ENCODE assay signal across 1 cellular context in the genomic region with DNA sequence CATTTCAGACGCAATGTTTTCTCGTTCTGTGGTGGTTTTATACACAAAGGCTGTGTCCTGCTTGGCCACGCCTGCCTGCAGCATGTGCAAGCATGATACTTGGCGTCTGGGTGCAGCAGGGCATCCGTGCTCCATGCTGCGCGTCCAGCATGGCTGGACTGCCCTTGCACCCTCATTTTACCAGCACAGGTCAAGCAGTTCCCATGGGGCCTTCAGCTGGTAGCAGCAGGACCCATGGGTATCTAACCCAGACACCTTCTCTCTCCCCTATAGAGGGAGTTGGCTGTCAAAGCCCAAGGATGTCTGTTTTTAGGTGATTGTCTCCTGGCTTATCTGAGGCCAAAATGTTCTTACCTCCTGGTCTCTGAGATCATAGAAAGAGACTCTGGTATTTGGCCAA.
TF ChIP-seq lines count a peak whose summit lies in the region.

No MANE protein-coding gene starts in this region.

TF ChIP-seq in K562, 482 proteins besides CTCF, POLR2A, EP300 and RAD21 (continued from another document and continues in another):
- TF ChIP-seq, protein P1, sequence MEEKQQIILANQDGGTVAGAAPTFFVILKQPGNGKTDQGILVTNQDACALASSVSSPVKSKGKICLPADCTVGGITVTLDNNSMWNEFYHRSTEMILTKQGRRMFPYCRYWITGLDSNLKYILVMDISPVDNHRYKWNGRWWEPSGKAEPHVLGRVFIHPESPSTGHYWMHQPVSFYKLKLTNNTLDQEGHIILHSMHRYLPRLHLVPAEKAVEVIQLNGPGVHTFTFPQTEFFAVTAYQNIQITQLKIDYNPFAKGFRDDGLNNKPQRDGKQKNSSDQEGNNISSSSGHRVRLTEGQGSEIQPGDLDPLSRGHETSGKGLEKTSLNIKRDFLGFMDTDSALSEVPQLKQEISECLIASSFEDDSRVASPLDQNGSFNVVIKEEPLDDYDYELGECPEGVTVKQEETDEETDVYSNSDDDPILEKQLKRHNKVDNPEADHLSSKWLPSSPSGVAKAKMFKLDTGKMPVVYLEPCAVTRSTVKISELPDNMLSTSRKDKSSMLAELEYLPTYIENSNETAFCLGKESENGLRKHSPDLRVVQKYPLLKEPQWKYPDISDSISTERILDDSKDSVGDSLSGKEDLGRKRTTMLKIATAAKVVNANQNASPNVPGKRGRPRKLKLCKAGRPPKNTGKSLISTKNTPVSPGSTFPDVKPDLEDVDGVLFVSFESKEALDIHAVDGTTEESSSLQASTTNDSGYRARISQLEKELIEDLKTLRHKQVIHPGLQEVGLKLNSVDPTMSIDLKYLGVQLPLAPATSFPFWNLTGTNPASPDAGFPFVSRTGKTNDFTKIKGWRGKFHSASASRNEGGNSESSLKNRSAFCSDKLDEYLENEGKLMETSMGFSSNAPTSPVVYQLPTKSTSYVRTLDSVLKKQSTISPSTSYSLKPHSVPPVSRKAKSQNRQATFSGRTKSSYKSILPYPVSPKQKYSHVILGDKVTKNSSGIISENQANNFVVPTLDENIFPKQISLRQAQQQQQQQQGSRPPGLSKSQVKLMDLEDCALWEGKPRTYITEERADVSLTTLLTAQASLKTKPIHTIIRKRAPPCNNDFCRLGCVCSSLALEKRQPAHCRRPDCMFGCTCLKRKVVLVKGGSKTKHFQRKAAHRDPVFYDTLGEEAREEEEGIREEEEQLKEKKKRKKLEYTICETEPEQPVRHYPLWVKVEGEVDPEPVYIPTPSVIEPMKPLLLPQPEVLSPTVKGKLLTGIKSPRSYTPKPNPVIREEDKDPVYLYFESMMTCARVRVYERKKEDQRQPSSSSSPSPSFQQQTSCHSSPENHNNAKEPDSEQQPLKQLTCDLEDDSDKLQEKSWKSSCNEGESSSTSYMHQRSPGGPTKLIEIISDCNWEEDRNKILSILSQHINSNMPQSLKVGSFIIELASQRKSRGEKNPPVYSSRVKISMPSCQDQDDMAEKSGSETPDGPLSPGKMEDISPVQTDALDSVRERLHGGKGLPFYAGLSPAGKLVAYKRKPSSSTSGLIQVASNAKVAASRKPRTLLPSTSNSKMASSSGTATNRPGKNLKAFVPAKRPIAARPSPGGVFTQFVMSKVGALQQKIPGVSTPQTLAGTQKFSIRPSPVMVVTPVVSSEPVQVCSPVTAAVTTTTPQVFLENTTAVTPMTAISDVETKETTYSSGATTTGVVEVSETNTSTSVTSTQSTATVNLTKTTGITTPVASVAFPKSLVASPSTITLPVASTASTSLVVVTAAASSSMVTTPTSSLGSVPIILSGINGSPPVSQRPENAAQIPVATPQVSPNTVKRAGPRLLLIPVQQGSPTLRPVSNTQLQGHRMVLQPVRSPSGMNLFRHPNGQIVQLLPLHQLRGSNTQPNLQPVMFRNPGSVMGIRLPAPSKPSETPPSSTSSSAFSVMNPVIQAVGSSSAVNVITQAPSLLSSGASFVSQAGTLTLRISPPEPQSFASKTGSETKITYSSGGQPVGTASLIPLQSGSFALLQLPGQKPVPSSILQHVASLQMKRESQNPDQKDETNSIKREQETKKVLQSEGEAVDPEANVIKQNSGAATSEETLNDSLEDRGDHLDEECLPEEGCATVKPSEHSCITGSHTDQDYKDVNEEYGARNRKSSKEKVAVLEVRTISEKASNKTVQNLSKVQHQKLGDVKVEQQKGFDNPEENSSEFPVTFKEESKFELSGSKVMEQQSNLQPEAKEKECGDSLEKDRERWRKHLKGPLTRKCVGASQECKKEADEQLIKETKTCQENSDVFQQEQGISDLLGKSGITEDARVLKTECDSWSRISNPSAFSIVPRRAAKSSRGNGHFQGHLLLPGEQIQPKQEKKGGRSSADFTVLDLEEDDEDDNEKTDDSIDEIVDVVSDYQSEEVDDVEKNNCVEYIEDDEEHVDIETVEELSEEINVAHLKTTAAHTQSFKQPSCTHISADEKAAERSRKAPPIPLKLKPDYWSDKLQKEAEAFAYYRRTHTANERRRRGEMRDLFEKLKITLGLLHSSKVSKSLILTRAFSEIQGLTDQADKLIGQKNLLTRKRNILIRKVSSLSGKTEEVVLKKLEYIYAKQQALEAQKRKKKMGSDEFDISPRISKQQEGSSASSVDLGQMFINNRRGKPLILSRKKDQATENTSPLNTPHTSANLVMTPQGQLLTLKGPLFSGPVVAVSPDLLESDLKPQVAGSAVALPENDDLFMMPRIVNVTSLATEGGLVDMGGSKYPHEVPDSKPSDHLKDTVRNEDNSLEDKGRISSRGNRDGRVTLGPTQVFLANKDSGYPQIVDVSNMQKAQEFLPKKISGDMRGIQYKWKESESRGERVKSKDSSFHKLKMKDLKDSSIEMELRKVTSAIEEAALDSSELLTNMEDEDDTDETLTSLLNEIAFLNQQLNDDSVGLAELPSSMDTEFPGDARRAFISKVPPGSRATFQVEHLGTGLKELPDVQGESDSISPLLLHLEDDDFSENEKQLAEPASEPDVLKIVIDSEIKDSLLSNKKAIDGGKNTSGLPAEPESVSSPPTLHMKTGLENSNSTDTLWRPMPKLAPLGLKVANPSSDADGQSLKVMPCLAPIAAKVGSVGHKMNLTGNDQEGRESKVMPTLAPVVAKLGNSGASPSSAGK (IDR thresholded peaks at IDR 0.05) = 0 out of 2 replicates have a peak, but pooled peaks have one; percentile 13
- peak; percentile 41; the same call in 1 of the 2 replicates for TF ChIP-seq CREM (IDR thresholded peaks at IDR 0.05; ENCODE audit: low read depth)
- no peak for TF ChIP-seq GTF3C2 (IDR thresholded peaks at IDR 0.05; ENCODE audit: borderline replicate concordance, extremely low read depth, insufficient read length)
- no peak for TF ChIP-seq ZNF445 (CRISPR knock-in tag; IDR thresholded peaks at IDR 0.05; ENCODE audit: low read depth)
- TF ChIP-seq SIN3A (IDR thresholded peaks at IDR 0.05; ENCODE audit: borderline replicate concordance in 2 of 2, control insufficient read depth in 1 of 2, low read depth in 2 of 2, low read length in 2 of 2) = no peak
- no peak for TF ChIP-seq ZNF407 (IDR thresholded peaks at IDR 0.05; ENCODE audit: low read depth)
- TF ChIP-seq, protein P2, sequence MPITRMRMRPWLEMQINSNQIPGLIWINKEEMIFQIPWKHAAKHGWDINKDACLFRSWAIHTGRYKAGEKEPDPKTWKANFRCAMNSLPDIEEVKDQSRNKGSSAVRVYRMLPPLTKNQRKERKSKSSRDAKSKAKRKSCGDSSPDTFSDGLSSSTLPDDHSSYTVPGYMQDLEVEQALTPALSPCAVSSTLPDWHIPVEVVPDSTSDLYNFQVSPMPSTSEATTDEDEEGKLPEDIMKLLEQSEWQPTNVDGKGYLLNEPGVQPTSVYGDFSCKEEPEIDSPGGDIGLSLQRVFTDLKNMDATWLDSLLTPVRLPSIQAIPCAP (CRISPR knock-in tag; IDR thresholded peaks at IDR 0.05; ENCODE audit: borderline replicate concordance) = no peak
- TF ChIP-seq CHCHD3 (CRISPR knock-in tag; IDR thresholded peaks at IDR 0.05) = no peak
- TF ChIP-seq THRB (CRISPR knock-in tag; conservative IDR thresholded peaks at IDR 0.05) = no peak
- TF ChIP-seq ARNT (IDR thresholded peaks at IDR 0.05) = peak in 1 of 2 experiments; percentile 67; a peak in 2 of 4 replicates
- TF ChIP-seq GABPB1 (CRISPR knock-in tag; IDR thresholded peaks at IDR 0.05) = peak; percentile 24; the same call in 1 of the 2 replicates
- no peak for TF ChIP-seq ATF1 (CRISPR knock-in tag; IDR thresholded peaks at IDR 0.05)
- no peak for TF ChIP-seq ATF1 (tag; IDR thresholded peaks at IDR 0.05)
- TF ChIP-seq STAG1 (CRISPR knock-in tag; IDR thresholded peaks at IDR 0.05; ENCODE audit: borderline replicate concordance) = no peak
- no peak for TF ChIP-seq HBP1 (CRISPR knock-in tag; IDR thresholded peaks at IDR 0.05)
- TF ChIP-seq ELK3 (CRISPR knock-in tag; IDR thresholded peaks at IDR 0.05) = no peak
- TF ChIP-seq ZNF175 (CRISPR knock-in tag; IDR thresholded peaks at IDR 0.05; ENCODE audit: low read depth) = no peak
- TF ChIP-seq MTA3 (IDR thresholded peaks at IDR 0.05; ENCODE audit: borderline replicate concordance) = 0 out of 2 replicates have a peak, but pooled peaks have one; percentile 27
